Comparison of ENCODE assay signal across 12 cellular contexts in the genomic region with DNA sequence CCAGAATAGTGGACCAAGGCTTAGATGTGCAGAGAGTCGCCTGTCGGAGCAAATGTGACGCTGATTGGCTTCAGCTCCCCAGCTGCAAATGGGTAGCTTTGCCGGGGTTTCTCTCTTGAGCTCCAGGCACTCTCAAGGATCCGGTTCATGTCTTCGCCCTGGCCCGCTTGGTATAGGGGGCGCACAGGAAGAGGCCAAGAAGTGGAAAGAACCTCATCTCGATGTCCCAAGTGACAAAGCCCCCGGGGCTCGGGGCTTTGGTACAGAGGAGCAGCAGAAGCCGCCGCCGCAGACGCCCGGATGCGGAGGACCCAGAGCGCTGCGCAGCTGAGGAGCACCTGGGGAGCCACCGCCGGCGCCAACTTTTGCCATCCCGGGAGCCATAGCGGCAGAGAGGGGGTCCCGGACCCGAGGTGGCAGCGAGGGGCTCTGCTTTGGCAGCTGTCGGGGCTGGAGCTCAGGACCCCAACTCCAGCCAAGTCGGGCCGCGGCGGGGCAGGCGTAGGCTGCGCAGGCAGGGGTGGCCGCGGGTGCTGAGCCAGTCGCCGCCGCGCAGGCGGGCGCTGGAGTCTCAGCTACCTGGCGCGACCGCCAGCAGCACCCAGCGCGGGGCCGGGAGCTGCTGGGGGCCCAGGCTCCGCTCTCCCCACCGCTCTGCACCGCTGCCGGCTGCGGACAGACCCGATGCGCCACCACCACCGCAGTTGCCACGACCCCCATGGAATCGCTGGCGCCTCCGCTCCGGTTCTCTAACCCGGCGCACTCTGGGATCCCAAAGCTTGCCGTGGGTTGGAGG.
DNase-seq lines count a peak whose midpoint lies in the region; ATAC-seq and TF ChIP-seq lines count a peak whose summit lies in the region.
"Had no signal": no experiment of that assay in that cellular context is flagged by ENCODE, and none has a peak within 500 bp of the region (broad histone marks: within the 10 kb centered on the region; RNA-seq: fewer than 3 reads in every experiment).

No MANE protein-coding gene starts in this region.

- no peaks in the 10 kb centered on the region for H3K36me3 Mint-ChIP-seq in stimulated activated effector memory CD8-positive, alpha-beta T cell treated with anti-CD3 and anti-CD28 coated beads, Interleukin-12 subunit alpha, Interleukin-12 subunit beta, amount 100 ng/mL, for 72 hours
- H3K36me3 Mint-ChIP-seq: stimulated activated memory B cell treated with anti-CD40 and anti-IgM and Interleukin-4, amounts not matched to agents 10 μg/mL and 1 μg/mL and 100 μg/mL, for 72 hours had no signal

- no peak for TF ChIP-seq EP300 in sigmoid colon (IDR thresholded peaks at IDR 0.05)

- intact Hi-C loops in sigmoid colon (cut with DNase I): no loop called here

- DNase-seq in GM13976 (ENCODE audit: low spot score) (peak; percentile 12), brain microvascular endothelial cell (no peak), kidney epithelial cell (ENCODE audit: low read depth) (no peak), sigmoid colon (no peak), amygdala (lab: John Stamatoyannopoulos, UW) (no peak), SHP77 (lab: John Stamatoyannopoulos, UW) (no peak)
- no peak for DNase-seq in stimulated activated effector memory CD8-positive, alpha-beta T cell treated with anti-CD3 and anti-CD28 coated beads, Interleukin-12 subunit alpha, Interleukin-12 subunit beta, amount 100 ng/mL, for 72 hours (ENCODE audit: low spot score in 2 of 2)
- DNase-seq: COR-L47, NCI-H524 had no signal

- H3K27me3 ChIP-seq in brain microvascular endothelial cell (replicated peaks) (no peaks in the 10 kb centered on the region), kidney epithelial cell (ENCODE audit: control insufficient read depth, insufficient read depth, low read length) (peaks cover 3% of the 10 kb centered on the region), sigmoid colon (peaks cover 10 to 31% (median 13%) of the 10 kb centered on the region in 3 donors)

- peaks cover 4% of the 10 kb centered on the region for H3K9me3 Mint-ChIP-seq in stimulated activated effector memory CD8-positive, alpha-beta T cell treated with anti-CD3 and anti-CD28 coated beads, Interleukin-12 subunit alpha, Interleukin-12 subunit beta, amount 100 ng/mL, for 72 hours
- H3K9me3 Mint-ChIP-seq: stimulated activated memory B cell treated with anti-CD40 and anti-IgM and Interleukin-4, amounts not matched to agents 10 μg/mL and 1 μg/mL and 100 μg/mL, for 72 hours had no signal

- H3K27ac Mint-ChIP-seq in stimulated activated effector memory CD8-positive, alpha-beta T cell treated with anti-CD3 and anti-CD28 coated beads, Interleukin-12 subunit alpha, Interleukin-12 subunit beta, amount 100 ng/mL, for 72 hours: no peak overlapping the region
- H3K27ac Mint-ChIP-seq: stimulated activated memory B cell treated with anti-CD40 and anti-IgM and Interleukin-4, amounts not matched to agents 10 μg/mL and 1 μg/mL and 100 μg/mL, for 72 hours had no signal

- no peak for ATAC-seq in stimulated activated effector memory CD8-positive, alpha-beta T cell treated with anti-CD3 and anti-CD28 coated beads, Interleukin-12 subunit alpha, Interleukin-12 subunit beta, amount 100 ng/mL, for 72 hours
- ATAC-seq in GM18861 (IDR thresholded peaks at IDR 0.05; ENCODE audit: unreplicated experiment): no peak
- ATAC-seq: heart left ventricle; stimulated activated memory B cell treated with anti-CD40 and anti-IgM and Interleukin-4, amounts not matched to agents 10 μg/mL and 1 μg/mL and 100 μg/mL, for 72 hours had no signal

- H3K36me3 ChIP-seq in brain microvascular endothelial cell (replicated peaks) (no peaks in the 10 kb centered on the region), kidney epithelial cell (ENCODE audit: control insufficient read depth, insufficient read depth, low read length) (no peaks in the 10 kb centered on the region), sigmoid colon (no peaks in the 10 kb centered on the region)
- H3K36me3 ChIP-seq: heart left ventricle had no signal

- in situ Hi-C loops in GM13976 (cut with MboI; ENCODE audit: low sequenced_read_pairs, unreplicated experiment): no loop called here
- in situ Hi-C loops in brain microvascular endothelial cell (cut with HindIII; ENCODE audit: low pct_ligation_motif_present, low sequenced_read_pairs): no loop called here

- H3K27ac ChIP-seq in brain microvascular endothelial cell (no peak overlapping the region), sigmoid colon (no peak overlapping the region)
- H3K27ac ChIP-seq: heart left ventricle had no signal

- peaks cover 0 to 11% (median 10%) of the 10 kb centered on the region in 4 donors for H3K4me1 ChIP-seq in sigmoid colon
- H3K4me1 ChIP-seq: heart left ventricle had no signal

- WGBS in sigmoid colon, 2 donors: 5 to 22% methylated on average over 64 of the region's 64 CpGs

- H3K9me3 ChIP-seq in sigmoid colon: peaks cover 0 to 6% (median 2%) of the 10 kb centered on the region in 4 donors

- H3K4me3 Mint-ChIP-seq in stimulated activated effector memory CD8-positive, alpha-beta T cell treated with anti-CD3 and anti-CD28 coated beads, Interleukin-12 subunit alpha, Interleukin-12 subunit beta, amount 100 ng/mL, for 72 hours: no peak overlapping the region
- H3K4me3 Mint-ChIP-seq: stimulated activated memory B cell treated with anti-CD40 and anti-IgM and Interleukin-4, amounts not matched to agents 10 μg/mL and 1 μg/mL and 100 μg/mL, for 72 hours had no signal

- TF ChIP-seq CTCF in GM13976 (IDR thresholded peaks at IDR 0.05; ENCODE audit: borderline replicate concordance, control extremely low read depth, extremely low read depth, insufficient read depth, missing control alignments) (no peak), brain microvascular endothelial cell (IDR thresholded peaks at IDR 0.05; ENCODE audit: low read depth, low read length, missing control alignments) (no peak), kidney epithelial cell (IDR thresholded peaks at IDR 0.05; ENCODE audit: insufficient read depth, low read length, poor library complexity, severe bottlenecking) (no peak), sigmoid colon (IDR thresholded peaks at IDR 0.05) (no peak)

- H3K4me3 ChIP-seq in brain microvascular endothelial cell (ENCODE audit: low read depth, low read length) (peak overlapping the region; percentile 41), kidney epithelial cell (ENCODE audit: low read depth, low read length) (peak overlapping the region; percentile 28), sigmoid colon (peak overlapping the region in 3 of 4 donors; percentile 14 to 46 (median 35))
- H3K4me3 ChIP-seq: heart left ventricle had no signal

- no peaks in the 10 kb centered on the region for H3K4me1 Mint-ChIP-seq in stimulated activated effector memory CD8-positive, alpha-beta T cell treated with anti-CD3 and anti-CD28 coated beads, Interleukin-12 subunit alpha, Interleukin-12 subunit beta, amount 100 ng/mL, for 72 hours
- H3K4me1 Mint-ChIP-seq: stimulated activated memory B cell treated with anti-CD40 and anti-IgM and Interleukin-4, amounts not matched to agents 10 μg/mL and 1 μg/mL and 100 μg/mL, for 72 hours had no signal

- TF ChIP-seq POLR2A in sigmoid colon (IDR thresholded peaks at IDR 0.05): no peak
